Comparison of ENCODE assay signal across 22 cellular contexts in genomic region chr16:69176033-69176780, GRCh38. TPM values are rescaled to one million over a fixed set of nuclear protein-coding genes. Genes with fewer than 3 reads are reported as not detected.
DNase-seq lines count a peak whose midpoint lies in the region; ATAC-seq and TF ChIP-seq lines count a peak whose summit lies in the region.
"Had no signal": no experiment of that assay in that cellular context is flagged by ENCODE, and none has a peak within 500 bp of the region (broad histone marks: within the 10 kb centered on the region; RNA-seq: fewer than 3 reads in every experiment).

No MANE protein-coding gene starts in this region.

- H2BK120ac ChIP-seq in H9 (ENCODE audit: low read depth, low read length, poor library complexity, severe bottlenecking): no peak overlapping the region

- peaks cover 0 to 9% of the 10 kb centered on the region in 2 experiments; a peak in 1 of 4 replicates for H3K4me1 Mint-ChIP-seq in H9
- H3K4me1 Mint-ChIP-seq: neural progenitor cell had no signal

- intact Hi-C loops in transverse colon (cut with DNase I; ENCODE audit: low total_unique reads): no loop called here
- intact Hi-C loops in stomach (cut with DNase I; ENCODE audit: low total_unique reads): no loop called here

- H3K79me1 ChIP-seq in H9 (ENCODE audit: insufficient read depth, low read depth, low read length, poor library complexity, severe bottlenecking): no peaks in the 10 kb centered on the region

- H2BK15ac ChIP-seq in H9 (ENCODE audit: low read depth, low read length): no peak overlapping the region

- H2AK5ac ChIP-seq in H9 (ENCODE audit: insufficient read length, low read length): no peak overlapping the region

- H3K79me2 ChIP-seq in H9 (ENCODE audit: insufficient read depth, low read length): no peaks in the 10 kb centered on the region

- no peak for TF ChIP-seq POLR2A in transverse colon (IDR thresholded peaks at IDR 0.05)
- no peak for TF ChIP-seq POLR2A in stomach (IDR thresholded peaks at IDR 0.05)

- no peak overlapping the region for H3K27ac Mint-ChIP-seq in H9
- H3K27ac Mint-ChIP-seq: activated CD8-positive, alpha-beta memory T cell treated with anti-CD3 and anti-CD28 coated beads, Interleukin-2, amount 10 ng/mL, durations not matched to agents 7 days and 5 days; effector memory CD8-positive, alpha-beta T cell; neural progenitor cell; T-helper 17 cell had no signal

- in situ Hi-C loops in astrocyte of the cerebellum (cut with HindIII; ENCODE audit: low sequenced_read_pairs) (no loop called here), transverse colon (cut with MboI; ENCODE audit: low pct_ligation_motif_present in 1 of 4, low pct_unique_long_range_greater_than_20kb in 1 of 4, low sequenced_read_pairs in 3 of 4) (no loop called here)

- H2BK12ac ChIP-seq in H9 (ENCODE audit: insufficient read length, low read depth, low read length): no peak overlapping the region

- H3K9me3 ChIP-seq in H9 (ENCODE audit: control insufficient read depth, low read depth, low read length) (no peaks in the 10 kb centered on the region), transverse colon (no peaks in the 10 kb centered on the region), stomach (no peaks in the 10 kb centered on the region)

- no peaks in the 10 kb centered on the region for H3K36me3 ChIP-seq in transverse colon
- H3K36me3 ChIP-seq in stomach: no peaks in the 10 kb centered on the region
- H3K36me3 ChIP-seq: cardiac muscle cell, neural progenitor cell had no signal

- no peaks in the 10 kb centered on the region for H3K9me3 Mint-ChIP-seq in H9
- H3K9me3 Mint-ChIP-seq: effector memory CD8-positive, alpha-beta T cell; neural progenitor cell had no signal

- no peak overlapping the region for H3K4me2 ChIP-seq in H9 (ENCODE audit: insufficient read depth, insufficient read length, low read length)
- H3K4me2 ChIP-seq: neural progenitor cell had no signal

- TF ChIP-seq EP300 in transverse colon (IDR thresholded peaks at IDR 0.05; ENCODE audit: low read depth): no peak
- no peak for TF ChIP-seq EP300 in stomach (IDR thresholded peaks at IDR 0.05)

- peak overlapping the region; percentile 94 for H4K8ac ChIP-seq in H9 (replicated peaks; ENCODE audit: insufficient read length, low read depth, low read length)

- H4K91ac ChIP-seq in H9 (ENCODE audit: insufficient read length, low read depth, low read length): no peak overlapping the region

- H3K23me2 ChIP-seq in H9 (ENCODE audit: insufficient read length, low read depth, low read length, poor library complexity, severe bottlenecking): no peaks in the 10 kb centered on the region

- H3K27ac ChIP-seq in H9 (ENCODE audit: insufficient read length, low read depth, low read length): no peak overlapping the region
- peak overlapping the region in 3 of 4 donors; percentile 13 to 21 (median 19) for H3K27ac ChIP-seq in transverse colon
- peak overlapping the region in 1 of 5 donors; percentile 48 for H3K27ac ChIP-seq in stomach
- H3K27ac ChIP-seq: cardiac muscle cell, neural progenitor cell had no signal

- no peak overlapping the region for H2BK20ac ChIP-seq in H9 (ENCODE audit: low read depth, low read length, poor library complexity, severe bottlenecking)

- no peak overlapping the region for H4K5ac ChIP-seq in H9 (ENCODE audit: insufficient read length, low read depth, low read length)

- TF ChIP-seq CTCF in H9 (conservative IDR thresholded peaks at IDR 0.05) (no peak), astrocyte of the cerebellum (IDR thresholded peaks at IDR 0.05; ENCODE audit: low read depth, low read length, missing control alignments) (no peak), foreskin fibroblast (IDR thresholded peaks at IDR 0.05; ENCODE audit: low read depth, low read length) (no peak), transverse colon (IDR thresholded peaks at IDR 0.05) (no peak), stomach (IDR thresholded peaks at IDR 0.05) (no peak)

- no peak overlapping the region for H3T11ph ChIP-seq in H9 (ENCODE audit: low read length)

- DNase-seq in H9 (no peak), astrocyte of the cerebellum (ENCODE audit: low read depth) (peak; percentile 55), foreskin fibroblast (peak; percentile 58 to 75), transverse colon (no peak), NCI-H2196 (lab: John Stamatoyannopoulos, UW; ENCODE audit: unreplicated experiment) (no peak), ecto neural progenitor cell (ENCODE audit: low spot score) (no peak), stomach (no peak)
- DNase-seq: activated CD4-positive, CD25-positive, alpha-beta regulatory T cell; activated CD8-positive, alpha-beta memory T cell treated with anti-CD3 and anti-CD28 coated beads, Interleukin-2, amount 10 ng/mL, durations not matched to agents 7 days and 5 days; CD4-positive, alpha-beta memory T cell; DMS79 treated with DMSO at 0.1 percent for 48 hours; effector memory CD8-positive, alpha-beta T cell; mesendoderm; MV-4-11; NCI-H2107; NCI-H774; right cardiac atrium; stimulated activated CD4-positive, alpha-beta T cell treated with anti-CD3 and anti-CD28 coated beads, Interleukin-2, amount 100 ng/mL, for 24 hours; T-helper 17 cell had no signal

- H3K27me3 ChIP-seq in H9 (ENCODE audit: insufficient read depth, low read length): no peaks in the 10 kb centered on the region
- no peaks in the 10 kb centered on the region for H3K27me3 ChIP-seq in transverse colon
- no peaks in the 10 kb centered on the region for H3K27me3 ChIP-seq in stomach
- H3K27me3 ChIP-seq: cardiac muscle cell, neural progenitor cell had no signal

- H3K4me1 ChIP-seq in H9 (ENCODE audit: insufficient read depth, low read length): no peaks in the 10 kb centered on the region
- H3K4me1 ChIP-seq in transverse colon: peaks cover 31 to 50% (median 40%) of the 10 kb centered on the region in 4 donors
- H3K4me1 ChIP-seq in stomach: peaks cover 36 to 70% (median 52%) of the 10 kb centered on the region in 4 donors
- H3K4me1 ChIP-seq: neural progenitor cell had no signal

- no peak overlapping the region for H2BK5ac ChIP-seq in H9 (ENCODE audit: insufficient read length, low read length)

- H2AFZ ChIP-seq in H9 (ENCODE audit: low read length): no peak overlapping the region
- H2AFZ ChIP-seq: neural progenitor cell had no signal

- no peak overlapping the region; the same call in 1 of the 2 replicates for H3K14ac ChIP-seq in H9 (ENCODE audit: insufficient read depth, low read length)

- ATAC-seq in GM18909 (IDR thresholded peaks at IDR 0.05; ENCODE audit: poor library complexity, unreplicated experiment): no peak
- ATAC-seq: activated CD8-positive, alpha-beta memory T cell treated with anti-CD3 and anti-CD28 coated beads, Interleukin-2, amount 10 ng/mL, durations not matched to agents 7 days and 5 days; effector memory CD8-positive, alpha-beta T cell; right cardiac atrium; T-helper 17 cell had no signal

- H3K23ac ChIP-seq in H9 (ENCODE audit: insufficient read length, low read depth, low read length): no peak overlapping the region

- H3K4me3 Mint-ChIP-seq in H9: no peak overlapping the region
- H3K4me3 Mint-ChIP-seq: activated CD8-positive, alpha-beta memory T cell treated with anti-CD3 and anti-CD28 coated beads, Interleukin-2, amount 10 ng/mL, durations not matched to agents 7 days and 5 days; CD4-positive, alpha-beta memory T cell; effector memory CD8-positive, alpha-beta T cell; neural progenitor cell; T-helper 17 cell had no signal

- no peak overlapping the region for H3K4ac ChIP-seq in H9 (ENCODE audit: low read depth, low read length)

- no peak overlapping the region for H3K56ac ChIP-seq in H9 (ENCODE audit: insufficient read length, low read depth, low read length)

- no peak overlapping the region for H3K18ac ChIP-seq in H9 (ENCODE audit: insufficient read length, low read depth, low read length)

- no CpG with 5 or more reads among the region's 4 CpGs for WGBS in H9 (ENCODE audit: extremely low coverage, insufficient read length, low lambda C conversion rate)
- 90% methylated on average over 4 of the region's 4 CpGs; no CpG with 5 or more reads in 1 of the 2 donors for WGBS in transverse colon (ENCODE audit: low coverage in 1 of 2), 2 donors
- 84 to 98% (median 91%) methylated on average over 4 of the region's 4 CpGs for WGBS in stomach, 5 donors

- H3K36me3 Mint-ChIP-seq in H9 (ENCODE audit: insufficient read depth in 1 of 3, low read depth in 3 of 3): peaks cover 0 to 7% (median 2%) of the 10 kb centered on the region in 3 experiments; a peak in 3 of 7 replicates

- H3K9ac ChIP-seq in H9 (ENCODE audit: extremely low read depth, insufficient read length, low read length): no peak overlapping the region
- H3K9ac ChIP-seq: neural progenitor cell had no signal

- H3K4me3 ChIP-seq in astrocyte of the cerebellum (ENCODE audit: low read depth, low read length) (no peak overlapping the region), foreskin fibroblast (ENCODE audit: low read depth in 1 of 2, low read length in 2 of 2) (no peak overlapping the region), transverse colon (no peak overlapping the region), stomach (no peak overlapping the region)
- H3K4me3 ChIP-seq: cardiac muscle cell, neural progenitor cell had no signal

- H4K20me1 ChIP-seq in H9 (ENCODE audit: control insufficient read depth, insufficient read depth, insufficient read length): no peaks in the 10 kb centered on the region

- no peaks in the 10 kb centered on the region for H3K27me3 Mint-ChIP-seq in H9 (ENCODE audit: low read depth)
- H3K27me3 Mint-ChIP-seq: activated CD8-positive, alpha-beta memory T cell treated with anti-CD3 and anti-CD28 coated beads, Interleukin-2, amount 10 ng/mL, durations not matched to agents 7 days and 5 days; CD4-positive, alpha-beta memory T cell; effector memory CD8-positive, alpha-beta T cell; T-helper 17 cell had no signal

RNA-seq across cellular contexts. Expression of gene SNTB2, which starts 10.8 kb away (rescaled TPM):
- total RNA-seq in H9 (2021): 16.8 and 20.2 TPM in 2 replicates
- total RNA-seq in transverse colon: 10 to 100 TPM; 14.2 to 31.4 (median 24.1) TPM
- 10 to 100 TPM; 11.6 to 74.4 (median 45.5) TPM for total RNA-seq in stomach
- 1 to 10 TPM; 4.0 to 6.4 (median 4.2) TPM for polyA plus RNA-seq in stomach

RNA-seq across cellular contexts. Expression of gene UTP4, which starts 43.8 kb away (rescaled TPM):
- total RNA-seq in H9 (2021) (94.0 and 96.3 TPM in 2 replicates), transverse colon (10 to 100 TPM; 10.1 to 79.4 (median 17.6) TPM), stomach (10 to 100 TPM in 4 of 5 donors, 1 to 10 TPM in 1; 8.1 to 68.8 (median 32.0) TPM)
- polyA plus RNA-seq in stomach: 10 to 100 TPM; 18.7 to 33.1 (median 23.1) TPM

RNA-seq across cellular contexts. Expression of gene CHTF8, which starts 43.8 kb away (rescaled TPM):
- total RNA-seq in H9 (2021) (168 and 181 TPM in 2 replicates), transverse colon (100 to 1,000 TPM in 1 of 4 donors, 10 to 100 TPM in 3; 49.2 to 207 (median 68.9) TPM), stomach (10 to 100 TPM; 12.3 to 52.7 (median 33.0) TPM)
- polyA plus RNA-seq in stomach: 10 to 100 TPM; 60.1 to 83.2 (median 64.8) TPM

Comparison
In these comparisons a context has a peak if more than half of its experiments do, and no peak if none do; other contexts are left out.
1. DNase-seq: peak in astrocyte of the cerebellum (single experiment) and foreskin fibroblast (2 of 2); none in H9 (single experiment), transverse colon (single experiment), NCI-H2196 (single experiment), ecto neural progenitor cell (single experiment) and stomach (single experiment).